Comparison of ENCODE assay signal across 12 cellular contexts in genomic region chr7:26656735-26657134, GRCh38.
DNase-seq lines count a peak whose midpoint lies in the region; TF ChIP-seq lines count a peak whose summit lies in the region.
"Had no signal": no experiment of that assay in that cellular context is flagged by ENCODE, and none has a peak within 500 bp of the region (broad histone marks: within the 10 kb centered on the region; RNA-seq: fewer than 3 reads in every experiment).

No MANE protein-coding gene starts in this region.

- no peak overlapping the region for H2AK5ac ChIP-seq in neuronal stem cell (ENCODE audit: low read depth, low read length)

- H3K27me3 ChIP-seq in neuronal stem cell (ENCODE audit: control insufficient read depth in 3 of 3, insufficient read depth in 3 of 3, low read depth in 1 of 3, low read length in 3 of 3) (no peaks in the 10 kb centered on the region), transverse colon (no peaks in the 10 kb centered on the region), right atrium auricular region (no peaks in the 10 kb centered on the region)

- no peak overlapping the region for H2BK5ac ChIP-seq in neuronal stem cell (ENCODE audit: low read length)

- peaks cover 9% of the 10 kb centered on the region for H3K27me3 Mint-ChIP-seq in nephron (ENCODE audit: low read depth)

- peak overlapping the region; percentile 43 for H2AFZ ChIP-seq in neuronal stem cell (ENCODE audit: low read length)

- no CpG with 5 or more reads among the region's 4 CpGs for WGBS in neuronal stem cell (ENCODE audit: extremely low coverage in 2 of 2, insufficient read length in 2 of 2, insufficient replicate concordance in 1 of 2), 2 donors
- WGBS in transverse colon (ENCODE audit: low coverage in 1 of 2), 2 donors = 81% methylated on average over 4 of the region's 4 CpGs; no CpG with 5 or more reads in 1 of the 2 donors

- in situ Hi-C loops in transverse colon (cut with MboI; ENCODE audit: low pct_ligation_motif_present in 1 of 4, low pct_unique_long_range_greater_than_20kb in 1 of 4, low sequenced_read_pairs in 3 of 4) = loop anchor here (25.0 kb wide), 2 partner anchors 569 to 769 kb away; no protein-coding TSS in a partner anchor

- no peak overlapping the region for H2BK12ac ChIP-seq in neuronal stem cell (ENCODE audit: low read length)

- no peaks in the 10 kb centered on the region for H3K9me3 Mint-ChIP-seq in nephron
- H3K9me3 Mint-ChIP-seq: CD14-positive monocyte; CD8-positive, alpha-beta memory T cell had no signal

- H3K18ac ChIP-seq in neuronal stem cell (ENCODE audit: low read length) = no peak overlapping the region

- H3K9me3 ChIP-seq in neuronal stem cell (replicated peaks in 1 of 2; ENCODE audit: control insufficient read depth in 2 of 2, insufficient read depth in 1 of 2, low read depth in 1 of 2, low read length in 2 of 2) (no peaks in the 10 kb centered on the region), transverse colon (no peaks in the 10 kb centered on the region), right atrium auricular region (no peaks in the 10 kb centered on the region)

- no peak overlapping the region for H4K91ac ChIP-seq in neuronal stem cell (ENCODE audit: low read depth, low read length, poor library complexity)

- H3K27ac Mint-ChIP-seq in nephron = peak overlapping the region; percentile 68 to 92 (median 86)
- H3K27ac Mint-ChIP-seq: CD8-positive, alpha-beta memory T cell had no signal

- intact Hi-C loops in transverse colon (cut with DNase I; ENCODE audit: low total_unique reads) = no loop called here

- H3K14ac ChIP-seq in neuronal stem cell (ENCODE audit: low read length) = no peak overlapping the region

- no peak overlapping the region for H2BK15ac ChIP-seq in neuronal stem cell (ENCODE audit: low read length)

- H3K4me3 Mint-ChIP-seq in nephron = peak overlapping the region in 1 of 3 experiments; percentile 17
- H3K4me3 Mint-ChIP-seq: CD14-positive monocyte; CD8-positive, alpha-beta memory T cell had no signal

- H3K23ac ChIP-seq in neuronal stem cell (ENCODE audit: low read depth, low read length, poor library complexity) = no peak overlapping the region

- H3K4me1 Mint-ChIP-seq in nephron = peaks cover 63% of the 10 kb centered on the region
- H3K4me1 Mint-ChIP-seq: CD8-positive, alpha-beta memory T cell had no signal

- H3K79me1 ChIP-seq in neuronal stem cell (ENCODE audit: low read depth, low read length) = no peaks in the 10 kb centered on the region

- H3K4me1 ChIP-seq in neuronal stem cell (ENCODE audit: control insufficient read depth in 2 of 2, insufficient read depth in 1 of 2, low read depth in 1 of 2, low read length in 2 of 2) (peaks cover 13 to 22% of the 10 kb centered on the region in 2 donors), transverse colon (no peaks in the 10 kb centered on the region), right atrium auricular region (no peaks in the 10 kb centered on the region)

- no peak overlapping the region for H2BK120ac ChIP-seq in neuronal stem cell (ENCODE audit: low read depth, low read length)

- DNase-seq in DMS 273 (lab: John Stamatoyannopoulos, UW; ENCODE audit: unreplicated experiment) (peak; percentile 11), DMS 273 treated with DMSO at 0.1 percent for 48 hours (lab: John Stamatoyannopoulos, UW) (no peak), neuronal stem cell (ENCODE audit: low spot score) (no peak), transverse colon (no peak), right atrium auricular region (ENCODE audit: low spot score) (no peak), germinal center (ENCODE audit: low spot score) (no peak)
- DNase-seq: CD8-positive, alpha-beta memory T cell; EL had no signal

- H3K4ac ChIP-seq in neuronal stem cell (ENCODE audit: low read length) = no peak overlapping the region

- no peaks in the 10 kb centered on the region for H3K36me3 Mint-ChIP-seq in nephron (ENCODE audit: low read depth)
- H3K36me3 Mint-ChIP-seq: CD8-positive, alpha-beta memory T cell had no signal

- TF ChIP-seq POLR2A in transverse colon (IDR thresholded peaks at IDR 0.05) = no peak

- no peak overlapping the region for H4K8ac ChIP-seq in neuronal stem cell (ENCODE audit: low read depth, low read length)

- no peak for TF ChIP-seq EP300 in transverse colon (IDR thresholded peaks at IDR 0.05; ENCODE audit: low read depth)

- no peak for TF ChIP-seq CTCF in nephron (IDR thresholded peaks at IDR 0.05; ENCODE audit: unreplicated experiment in 3 of 3)
- no peak for TF ChIP-seq CTCF in transverse colon (IDR thresholded peaks at IDR 0.05)
- no peak for TF ChIP-seq CTCF in right atrium auricular region (IDR thresholded peaks at IDR 0.05)

- H3K4me3 ChIP-seq in neuronal stem cell (ENCODE audit: low read length in 2 of 2) (no peak overlapping the region), transverse colon (no peak overlapping the region), right atrium auricular region (no peak overlapping the region)

- H3K27ac ChIP-seq in cingulate gyrus (ENCODE audit: low read depth, low read length) (peak overlapping the region; percentile 31), neuronal stem cell (replicated peaks; ENCODE audit: low read length) (no peak overlapping the region), transverse colon (no peak overlapping the region), right atrium auricular region (no peak overlapping the region)
- H3K27ac ChIP-seq: 22Rv1 had no signal

- H3K9ac ChIP-seq in neuronal stem cell (ENCODE audit: low read depth, low read length, poor library complexity) = no peak overlapping the region

- no peaks in the 10 kb centered on the region for H3K36me3 ChIP-seq in neuronal stem cell (replicated peaks in 1 of 2; ENCODE audit: control insufficient read depth in 2 of 2, insufficient read depth in 2 of 2, low read length in 2 of 2)
- no peaks in the 10 kb centered on the region for H3K36me3 ChIP-seq in transverse colon
- H3K36me3 ChIP-seq in right atrium auricular region = no peaks in the 10 kb centered on the region

- no peak overlapping the region for H3K4me2 ChIP-seq in neuronal stem cell (ENCODE audit: insufficient read depth, low read length, poor library complexity, severe bottlenecking)
